Comparison of ENCODE assay signal across 16 cellular contexts in genomic region chr13:83825676-83826075, GRCh38.
"Had no signal": no experiment of that assay in that cellular context is flagged by ENCODE, and none has a peak within 500 bp of the region (broad histone marks: within the 10 kb centered on the region; RNA-seq: fewer than 3 reads in every experiment).

No MANE protein-coding gene starts in this region.

- H3K9me3 ChIP-seq: esophagus muscularis mucosa, ovary, tibial artery, uterus had no signal

- ATAC-seq: activated CD8-positive, alpha-beta T cell treated with anti-CD3 and anti-CD28 coated beads, Interleukin-2, amount 10 ng/mL, durations not matched to agents 7 days and 5 days; activated T-cell treated with anti-CD3 and anti-CD28 coated beads, Interleukin-2, amount 50 U/mL, for 72 hours; stimulated activated memory B cell treated with anti-CD40 and anti-IgM and Interleukin-4, amounts not matched to agents 10 μg/mL and 1 μg/mL and 100 μg/mL, for 72 hours; WTC11 had no signal

- H3K36me3 ChIP-seq: esophagus muscularis mucosa, ovary, tibial artery, uterus had no signal

- H3K27ac ChIP-seq: esophagus muscularis mucosa, ovary, tibial artery, uterus had no signal

- H3K4me3 ChIP-seq: esophagus muscularis mucosa, ovary, tibial artery, uterus had no signal

- DNase-seq: activated CD4-positive, alpha-beta T cell treated with anti-CD3 and anti-CD28 coated beads for 48 hours; activated CD8-positive, alpha-beta memory T cell treated with anti-CD3 and anti-CD28 coated beads, Interleukin-2, amount 50 U/mL, for 4 hours; activated CD8-positive, alpha-beta T cell treated with anti-CD3 and anti-CD28 coated beads, Interleukin-2, amount 10 ng/mL, durations not matched to agents 7 days and 5 days; activated gamma-delta T cell; activated T-cell treated with anti-CD3 and anti-CD28 coated beads, Interleukin-2, amount 50 U/mL, for 72 hours; aorta; glutamatergic neuron; immature natural killer cell; ovary; retina; stimulated activated CD4-positive, alpha-beta T cell treated with anti-CD3 and anti-CD28 coated beads, Interleukin-12 subunit alpha, Interleukin-12 subunit beta, amount 100 ng/mL, for 4 hours; tibial artery; uterus had no signal
